ENCODE assay signal across 11 cellular contexts in genomic region chrX:139795196-139795595, GRCh38.
DNase-seq lines count a peak whose midpoint lies in the region; ATAC-seq, FAIRE-seq and TF ChIP-seq lines count a peak whose summit lies in the region.
"Had no signal": no experiment of that assay in that cellular context is flagged by ENCODE, and none has a peak within 500 bp of the region (broad histone marks: within the 10 kb centered on the region; RNA-seq: fewer than 3 reads in every experiment).

No MANE protein-coding gene starts in this region.

- peak overlapping the region in 1 of 10 donors; percentile 45 for H3K4me3 Mint-ChIP-seq in naive thymus-derived CD4-positive, alpha-beta T cell
- H3K4me3 Mint-ChIP-seq in activated CD4-positive, alpha-beta memory T cell treated with anti-CD3 and anti-CD28 coated beads for 36 hours = no peak overlapping the region

- peaks cover 3 to 30% (median 19%) of the 10 kb centered on the region in 5 donors for H3K36me3 Mint-ChIP-seq in naive thymus-derived CD4-positive, alpha-beta T cell
- peaks cover 12% of the 10 kb centered on the region for H3K36me3 Mint-ChIP-seq in activated CD4-positive, alpha-beta memory T cell treated with anti-CD3 and anti-CD28 coated beads for 36 hours

- no peaks in the 10 kb centered on the region for H3K27me3 ChIP-seq in naive thymus-derived CD4-positive, alpha-beta T cell (ENCODE audit: control insufficient read depth in 2 of 2, insufficient read depth in 2 of 2, low read length in 2 of 2)
- no peaks in the 10 kb centered on the region for H3K27me3 ChIP-seq in HepG2 (ENCODE audit: control insufficient read depth in 1 of 2, insufficient read depth in 2 of 2, low read length in 2 of 2)
- H3K27me3 ChIP-seq: body of pancreas, right lobe of liver had no signal

- H3K9me3 Mint-ChIP-seq in naive thymus-derived CD4-positive, alpha-beta T cell = peaks cover 0 to 2% (median 0%) of the 10 kb centered on the region in 11 donors
- H3K9me3 Mint-ChIP-seq in activated CD4-positive, alpha-beta memory T cell treated with anti-CD3 and anti-CD28 coated beads for 36 hours = no peaks in the 10 kb centered on the region

- peak overlapping the region in 1 of 9 donors; percentile 62 for H3K27ac Mint-ChIP-seq in naive thymus-derived CD4-positive, alpha-beta T cell
- no peak overlapping the region for H3K27ac Mint-ChIP-seq in activated CD4-positive, alpha-beta memory T cell treated with anti-CD3 and anti-CD28 coated beads for 36 hours

- no peaks in the 10 kb centered on the region for H4K20me1 ChIP-seq in HepG2 (ENCODE audit: insufficient read depth, low read length)

- in situ Hi-C loops in HepG2 (cut with HindIII; ENCODE audit: extremely low pct_ligation_motif_present, low pct_unique_long_range_greater_than_20kb) = no loop called here

- WGBS in HepG2 (ENCODE audit: low lambda C conversion rate) = 100% methylated on average over 1 of the region's 1 CpG

- no peak for TF ChIP-seq RAD21 in HepG2 (CRISPR knock-in tag; IDR thresholded peaks at IDR 0.05)

- ATAC-seq in GM19023 (IDR thresholded peaks at IDR 0.05; ENCODE audit: unreplicated experiment) (peak; percentile 99), GM21737 (IDR thresholded peaks at IDR 0.05; ENCODE audit: unreplicated experiment) (peak; percentile 100), HG03432 (IDR thresholded peaks at IDR 0.05; ENCODE audit: unreplicated experiment) (peak; percentile 100), HepG2 (no peak)
- ATAC-seq in naive thymus-derived CD4-positive, alpha-beta T cell = peak; percentile 38
- ATAC-seq: body of pancreas, right lobe of liver had no signal

- TF ChIP-seq CTCF in HepG2 (CRISPR knock-in tag; IDR thresholded peaks at IDR 0.05) = no peak

- H3K27me3 Mint-ChIP-seq in naive thymus-derived CD4-positive, alpha-beta T cell = no peaks in the 10 kb centered on the region
- no peaks in the 10 kb centered on the region for H3K27me3 Mint-ChIP-seq in activated CD4-positive, alpha-beta memory T cell treated with anti-CD3 and anti-CD28 coated beads for 36 hours

- H3K4me1 ChIP-seq in naive thymus-derived CD4-positive, alpha-beta T cell (ENCODE audit: control insufficient read depth in 2 of 2, insufficient read depth in 2 of 2, low read length in 2 of 2) = no peaks in the 10 kb centered on the region
- H3K4me1 ChIP-seq in HepG2 (ENCODE audit: insufficient read depth, low read length) = no peaks in the 10 kb centered on the region
- H3K4me1 ChIP-seq: body of pancreas, right lobe of liver had no signal

- no peak overlapping the region for H3K4me2 ChIP-seq in HepG2 (ENCODE audit: low read depth, low read length)

- no peak for FAIRE-seq in HepG2 (lab: Jason Lieb, UNC)

- peaks cover 0 to 11% (median 0%) of the 10 kb centered on the region in 7 donors for H3K4me1 Mint-ChIP-seq in naive thymus-derived CD4-positive, alpha-beta T cell
- peaks cover 3% of the 10 kb centered on the region for H3K4me1 Mint-ChIP-seq in activated CD4-positive, alpha-beta memory T cell treated with anti-CD3 and anti-CD28 coated beads for 36 hours (ENCODE audit: low read depth)

- no peak overlapping the region for H2AFZ ChIP-seq in HepG2 (ENCODE audit: low read length)

- no peak overlapping the region for H3K27ac ChIP-seq in naive thymus-derived CD4-positive, alpha-beta T cell (ENCODE audit: low read depth, low read length)
- H3K27ac ChIP-seq in HepG2 (ENCODE audit: extremely low read length, insufficient read depth, low read length) = no peak overlapping the region
- H3K27ac ChIP-seq: body of pancreas, right lobe of liver had no signal

- TF ChIP-seq EP300 in HepG2 (IDR thresholded peaks at IDR 0.05; ENCODE audit: low read depth in 2 of 2, low read length in 2 of 2) (no peak), HepG2 (CRISPR knock-in tag; IDR thresholded peaks at IDR 0.05; ENCODE audit: borderline replicate concordance) (no peak)

- DNase-seq in naive thymus-derived CD4-positive, alpha-beta T cell = no peak
- DNase-seq in HepG2 (ENCODE audit: low spot score) (no peak), cortex of kidney (lab: John Stamatoyannopoulos, UW) (no peak)
- DNase-seq in activated CD4-positive, alpha-beta memory T cell treated with anti-CD3 and anti-CD28 coated beads for 36 hours = no peak
- DNase-seq: body of pancreas, EL, right lobe of liver had no signal

- TF ChIP-seq POLR2A in HepG2 (IDR thresholded peaks at IDR 0.05; ENCODE audit: insufficient read depth in 1 of 2, low read depth in 2 of 2, low read length in 2 of 2) = no peak

- CTCF ChIA-PET in naive thymus-derived CD4-positive, alpha-beta T cell (lab: Charles Lee) = no interaction called here
- CTCF ChIA-PET in HepG2 (lab: Yijun Ruan, JAX; ENCODE audit: low intra/inter-chr PET ratio, low total read pairs) = no interaction called here
- CTCF ChIA-PET in activated CD4-positive, alpha-beta memory T cell treated with anti-CD3 and anti-CD28 coated beads for 36 hours (lab: Charles Lee) = no interaction called here

- peaks cover 0 to 6% (median 0%) of the 10 kb centered on the region in 3 experiments for H3K36me3 ChIP-seq in naive thymus-derived CD4-positive, alpha-beta T cell (ENCODE audit: control insufficient read depth in 2 of 3, insufficient read depth in 3 of 3, low read length in 3 of 3)
- no peaks in the 10 kb centered on the region for H3K36me3 ChIP-seq in HepG2 (replicated peaks in 1 of 2; ENCODE audit: control insufficient read depth in 1 of 2, insufficient read depth in 2 of 2, low read length in 2 of 2)

- H3K9me3 ChIP-seq in naive thymus-derived CD4-positive, alpha-beta T cell (ENCODE audit: control insufficient read depth in 2 of 3, low read length in 3 of 3) = no peaks in the 10 kb centered on the region
- no peaks in the 10 kb centered on the region for H3K9me3 ChIP-seq in HepG2 (ENCODE audit: low read length)
- H3K9me3 ChIP-seq: body of pancreas, right lobe of liver had no signal

- POLR2A ChIA-PET in naive thymus-derived CD4-positive, alpha-beta T cell (lab: Charles Lee) = no interaction called here
- POLR2A ChIA-PET in HepG2 (lab: Yijun Ruan, JAX) = no interaction called here
- POLR2A ChIA-PET in activated CD4-positive, alpha-beta memory T cell treated with anti-CD3 and anti-CD28 coated beads for 36 hours (lab: Charles Lee) = no interaction called here

- BruUV-seq in HepG2 (replicated peaks; lab: Mats Ljungman, UMichigan) = no TSS peak

- no peak overlapping the region for H3K4me3 ChIP-seq in naive thymus-derived CD4-positive, alpha-beta T cell (ENCODE audit: low read length)
- no peak overlapping the region for H3K4me3 ChIP-seq in HepG2 (replicated peaks in 1 of 3; ENCODE audit: insufficient read depth in 1 of 3, low read depth in 2 of 3, low read length in 3 of 3)
- H3K4me3 ChIP-seq: body of pancreas, lung, right lobe of liver had no signal

- H3K79me2 ChIP-seq in HepG2 (ENCODE audit: insufficient read depth, low read length) = no peaks in the 10 kb centered on the region

- H3K9ac ChIP-seq in HepG2 (ENCODE audit: insufficient read depth, low read depth, low read length) = no peak overlapping the region

- intact Hi-C loops in naive thymus-derived CD4-positive, alpha-beta T cell (cut with micrococcal nuclease) = no loop called here
- intact Hi-C loops in HepG2 (cut with micrococcal nuclease; ENCODE audit: unreplicated experiment) = loop anchor here (5.0 kb wide), 1 partner anchor 137 kb away; the partner anchor contains the start of gene ATP11C
- intact Hi-C loops in activated CD4-positive, alpha-beta memory T cell treated with anti-CD3 and anti-CD28 coated beads for 36 hours (cut with micrococcal nuclease) = no loop called here

TF ChIP-seq in HepG2, 621 proteins besides CTCF, POLR2A, EP300 and RAD21 (continues in another document):
- TF ChIP-seq ZNF790 (CRISPR knock-in tag; IDR thresholded peaks at IDR 0.05; ENCODE audit: borderline replicate concordance) (no peak), IRF9 (CRISPR knock-in tag; IDR thresholded peaks at IDR 0.05; ENCODE audit: borderline replicate concordance) (no peak), ZNF710 (CRISPR knock-in tag; IDR thresholded peaks at IDR 0.05; ENCODE audit: borderline replicate concordance) (no peak), ZNF550 (CRISPR knock-in tag; IDR thresholded peaks at IDR 0.05; ENCODE audit: borderline replicate concordance) (no peak), ZNF639 (CRISPR knock-in tag; conservative IDR thresholded peaks at IDR 0.05) (no peak), ZNF124 (CRISPR knock-in tag; IDR thresholded peaks at IDR 0.05) (no peak)
